Comparison of ENCODE assay signal across 13 cellular contexts in the genomic region with DNA sequence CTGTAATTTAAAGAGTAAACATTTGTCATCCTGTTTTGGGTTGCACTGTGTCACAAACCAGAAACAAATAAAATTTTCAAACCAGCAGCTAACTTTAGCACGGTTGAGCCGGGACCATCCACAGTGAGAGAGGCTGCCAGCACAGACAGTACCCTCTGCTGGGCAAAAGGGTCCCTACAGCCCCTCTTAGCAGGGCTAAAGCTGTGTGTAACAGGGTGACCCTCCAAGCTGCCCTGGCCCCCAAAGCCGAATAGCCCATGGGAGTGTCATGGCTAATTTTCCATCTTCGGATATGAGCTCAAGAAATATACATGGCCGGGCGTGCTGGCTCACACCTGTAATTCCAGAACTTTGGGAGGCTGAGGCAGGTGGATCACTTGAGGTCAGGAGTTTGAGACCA.
DNase-seq lines count a peak whose midpoint lies in the region; ATAC-seq, FAIRE-seq and TF ChIP-seq lines count a peak whose summit lies in the region.
"Had no signal": no experiment of that assay in that cellular context is flagged by ENCODE, and none has a peak within 500 bp of the region (broad histone marks: within the 10 kb centered on the region; RNA-seq: fewer than 3 reads in every experiment).

No MANE protein-coding gene starts in this region.

- H3K27ac Mint-ChIP-seq in activated naive CD8-positive, alpha-beta T cell treated with anti-CD3 and anti-CD28 coated beads, Interleukin-2, amount 50 U/mL, for 24 hours, result no peak overlapping the region
- H3K27ac Mint-ChIP-seq: activated T-cell treated with anti-CD3 and anti-CD28 coated beads, Interleukin-2, amount 50 U/mL, for 24 hours; natural killer cell had no signal

- DNase-seq in D721Med (ENCODE audit: insufficient read length, low spot score), result no peak
- peak; percentile 61 for DNase-seq in SK-MEL-5 (ENCODE audit: low read depth, low spot score)
- peak; percentile 33 for DNase-seq in left kidney (ENCODE audit: low read depth, low spot score)
- DNase-seq in activated naive CD8-positive, alpha-beta T cell treated with anti-CD3 and anti-CD28 coated beads, Interleukin-2, amount 50 U/mL, for 24 hours, result no peak
- no peak for DNase-seq in foreskin melanocyte
- no peak for DNase-seq in NCI-H1092 treated with DMSO at 0.1 percent for 48 hours (lab: John Stamatoyannopoulos, UW)
- DNase-seq: activated CD4-positive, CD25-positive, alpha-beta regulatory T cell; activated T-cell treated with anti-CD3 and anti-CD28 coated beads, Interleukin-2, amount 50 U/mL, for 24 hours; foreskin keratinocyte; kidney; natural killer cell; NK-92 treated with Interleukin-12 subunit alpha and Interleukin-12 subunit beta, amount 100 ng/mL, for 24 hours had no signal

- in situ Hi-C loops in SK-MEL-5 (cut with HindIII; ENCODE audit: low pct_unique_long_range_greater_than_20kb, low sequenced_read_pairs), result no loop called here

- H3K4me1 Mint-ChIP-seq in activated naive CD8-positive, alpha-beta T cell treated with anti-CD3 and anti-CD28 coated beads, Interleukin-2, amount 50 U/mL, for 24 hours, result no peaks in the 10 kb centered on the region
- H3K4me1 Mint-ChIP-seq: natural killer cell had no signal

- H3K27me3 Mint-ChIP-seq in activated naive CD8-positive, alpha-beta T cell treated with anti-CD3 and anti-CD28 coated beads, Interleukin-2, amount 50 U/mL, for 24 hours, result peaks cover 10% of the 10 kb centered on the region

- no peaks in the 10 kb centered on the region for H3K36me3 Mint-ChIP-seq in activated naive CD8-positive, alpha-beta T cell treated with anti-CD3 and anti-CD28 coated beads, Interleukin-2, amount 50 U/mL, for 24 hours (ENCODE audit: low read depth)
- H3K36me3 Mint-ChIP-seq: natural killer cell had no signal

- H3K4me3 Mint-ChIP-seq in activated naive CD8-positive, alpha-beta T cell treated with anti-CD3 and anti-CD28 coated beads, Interleukin-2, amount 50 U/mL, for 24 hours, result no peak overlapping the region
- H3K4me3 Mint-ChIP-seq: activated T-cell treated with anti-CD3 and anti-CD28 coated beads, Interleukin-2, amount 50 U/mL, for 24 hours; natural killer cell had no signal

- no peaks in the 10 kb centered on the region for H3K9me3 Mint-ChIP-seq in activated naive CD8-positive, alpha-beta T cell treated with anti-CD3 and anti-CD28 coated beads, Interleukin-2, amount 50 U/mL, for 24 hours
- H3K9me3 Mint-ChIP-seq: activated T-cell treated with anti-CD3 and anti-CD28 coated beads, Interleukin-2, amount 50 U/mL, for 24 hours; natural killer cell had no signal

- TF ChIP-seq CTCF in D721Med (IDR thresholded peaks at IDR 0.05; ENCODE audit: insufficient read depth, missing control alignments), result peak; percentile 28

- ATAC-seq in GM18868 (IDR thresholded peaks at IDR 0.05; ENCODE audit: unreplicated experiment), result peak; percentile 55
- ATAC-seq in activated naive CD8-positive, alpha-beta T cell treated with anti-CD3 and anti-CD28 coated beads, Interleukin-2, amount 50 U/mL, for 24 hours, result no peak
- ATAC-seq: foreskin keratinocyte, natural killer cell had no signal

- no peak for FAIRE-seq in D721Med (lab: Jason Lieb, UNC)
- FAIRE-seq: kidney had no signal

Comparison
In these comparisons a context has a peak if more than half of its experiments do, and no peak if none do; other contexts are left out.
1. DNase-seq: peak in SK-MEL-5 (single experiment) and left kidney (single experiment); none in D721Med (single experiment), activated naive CD8-positive, alpha-beta T cell treated with anti-CD3 and anti-CD28 coated beads, Interleukin-2, amount 50 U/mL, for 24 hours (single experiment), foreskin melanocyte (single experiment) and NCI-H1092 treated with DMSO at 0.1 percent for 48 hours (single experiment).